Comparison of ENCODE assay signal across 31 cellular contexts in the genomic region with DNA sequence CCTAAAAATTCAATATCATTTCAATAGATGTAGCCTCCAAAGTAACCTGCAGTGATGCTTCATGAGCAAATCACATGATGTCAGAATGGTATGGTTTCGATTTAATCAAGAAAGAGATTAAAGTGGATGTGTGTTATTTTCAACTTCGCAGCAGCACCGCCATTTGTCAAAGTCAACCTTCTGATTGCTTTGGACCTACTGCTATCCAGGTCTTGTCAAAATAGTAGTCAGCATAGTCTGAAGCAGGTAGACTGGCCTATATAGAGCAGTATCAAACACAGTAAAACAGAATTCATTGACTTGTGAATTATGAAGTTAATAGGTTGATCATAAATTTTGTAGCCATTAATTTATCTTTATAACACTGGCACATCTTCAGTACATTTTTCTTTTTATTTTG.
A peak's percentile ranks its signal among the peaks of the same experiment; 100 is the strongest.
DNase-seq lines count a peak whose midpoint lies in the region; ATAC-seq, FAIRE-seq and TF ChIP-seq lines count a peak whose summit lies in the region.
"Had no signal": no experiment of that assay in that cellular context is flagged by ENCODE, and none has a peak within 500 bp of the region (broad histone marks: within the 10 kb centered on the region; RNA-seq: fewer than 3 reads in every experiment).

No MANE protein-coding gene starts in this region.

- no TSS peak for BruUV-seq in K562 (replicated peaks; lab: Mats Ljungman, UMichigan)

- CTCF ChIA-PET in K562 (lab: Yijun Ruan, JAX; ENCODE audit: low intra/inter-chr PET ratio): no interaction called here

- no peak overlapping the region for H3K9ac ChIP-seq in K562 (ENCODE audit: insufficient read depth in 1 of 2, low read depth in 2 of 2, low read length in 2 of 2)

- H3K4me3 ChIP-seq in K562: no peak overlapping the region
- H3K4me3 ChIP-seq in aorta (ENCODE audit: low read length in 2 of 2): no peak overlapping the region
- H3K4me3 ChIP-seq: A549, smooth muscle cell, testis had no signal

- H3K36me3 ChIP-seq in K562 (ENCODE audit: control insufficient read depth, insufficient read depth, low read length) (no peaks in the 10 kb centered on the region), aorta (ENCODE audit: control insufficient read depth in 1 of 2, insufficient read depth in 2 of 2, low read length in 1 of 2) (no peaks in the 10 kb centered on the region)

- no peaks in the 10 kb centered on the region for H4K20me1 ChIP-seq in K562 (replicated peaks; ENCODE audit: control insufficient read depth, insufficient read depth, low read length)

- H3K4me1 ChIP-seq in K562 (replicated peaks in 1 of 2; ENCODE audit: control insufficient read depth in 2 of 2, insufficient read depth in 2 of 2, low read length in 2 of 2) (no peaks in the 10 kb centered on the region), aorta (ENCODE audit: control insufficient read depth in 1 of 2, insufficient read depth in 2 of 2, low read length in 2 of 2) (no peaks in the 10 kb centered on the region)
- H3K4me1 ChIP-seq: testis had no signal

- no peak for TF ChIP-seq CTCF in K562 (IDR thresholded peaks at IDR 0.05 in 2 of 3, conservative IDR thresholded peaks at IDR 0.05 in 1 of 3; ENCODE audit: insufficient read depth in 2 of 3, low read depth in 1 of 3, low read length in 3 of 3)

- no peaks in the 10 kb centered on the region for H3K79me2 ChIP-seq in K562 (ENCODE audit: control insufficient read depth, insufficient read depth, low read length)

- TF ChIP-seq RAD21 in K562 (CRISPR knock-in tag; conservative IDR thresholded peaks at IDR 0.05 in 1 of 2, IDR thresholded peaks at IDR 0.05 in 1 of 2): no peak

- no peaks in the 10 kb centered on the region for H3K27me3 ChIP-seq in K562 (ENCODE audit: control insufficient read depth in 2 of 2, insufficient read depth in 2 of 2, low read length in 2 of 2)
- H3K27me3 ChIP-seq in aorta (ENCODE audit: control insufficient read depth in 1 of 2, insufficient read depth in 2 of 2, low read length in 1 of 2): no peaks in the 10 kb centered on the region
- H3K27me3 ChIP-seq: testis had no signal

- peak; percentile 64 for DNase-seq in COR-L47 (lab: John Stamatoyannopoulos, UW)
- DNase-seq in NCI-H1105 treated with DMSO at 0.1 percent for 48 hours (lab: John Stamatoyannopoulos, UW): peak; percentile 59
- peak; percentile 81 to 87 for DNase-seq in NCI-H526 (lab: John Stamatoyannopoulos, UW)
- no peak for DNase-seq in K562 (ENCODE audit: extremely low read depth in 1 of 4, low spot score in 3 of 4)
- DNase-seq in aorta: no peak
- no peak for DNase-seq in SKM-1 (lab: John Stamatoyannopoulos, UW; ENCODE audit: unreplicated experiment)
- no peak for DNase-seq in GM19240 (ENCODE audit: insufficient read length, low spot score)
- DNase-seq: activated CD4-positive, alpha-beta T cell treated with anti-CD3 and anti-CD28 coated beads, Interleukin-2, amount 10 ng/mL, durations not matched to agents 24 days and 14 days; activated CD8-positive, alpha-beta memory T cell treated with anti-CD3 and anti-CD28 coated beads for 24 hours; activated T-cell treated with anti-CD3 and anti-CD28 coated beads for 4 hours; AML-193; anterior cingulate cortex; CD4-positive, CD25-positive, alpha-beta regulatory T cell; hippocampal formation; KBM-7; left cardiac atrium; NCI-H1092; NCI-H2171; NCI-H524; posterior cingulate gyrus; right cardiac atrium; stimulated activated CD8-positive, alpha-beta memory T cell treated with anti-CD3 and anti-CD28 coated beads, Interleukin-4, amount 100 ng/mL, for 48 hours; T-cell; testis had no signal

- no peak for TF ChIP-seq POLR2A in K562 (conservative IDR thresholded peaks at IDR 0.05)

- in situ Hi-C loops in K562 (cut with MboI): no loop called here

- ATAC-seq in K562 (no peak), aorta (ENCODE audit: low FRiP score) (no peak), GM21390 (IDR thresholded peaks at IDR 0.05; ENCODE audit: unreplicated experiment) (no peak)
- ATAC-seq: A549, left cardiac atrium, right cardiac atrium, T-cell, WTC11 had no signal

- no peak overlapping the region for H3K4me2 ChIP-seq in K562 (ENCODE audit: insufficient read depth, low read length)
- H3K4me2 ChIP-seq: A549, smooth muscle cell had no signal

- POLR2A ChIA-PET in K562 (lab: Yijun Ruan, JAX): no interaction called here

- H3K9me3 ChIP-seq in K562 (replicated peaks; ENCODE audit: control insufficient read depth, insufficient read depth, low read depth, low read length): no peaks in the 10 kb centered on the region
- H3K9me3 ChIP-seq in aorta (ENCODE audit: control insufficient read depth, low read length): no peaks in the 10 kb centered on the region
- H3K9me3 ChIP-seq: A549, testis had no signal

- no peak for TF ChIP-seq EP300 in K562 (IDR thresholded peaks at IDR 0.05; ENCODE audit: low read length)

- no peak overlapping the region for H3K27ac ChIP-seq in K562 (ENCODE audit: extremely low read depth, low read depth, low read length)
- H3K27ac ChIP-seq in aorta (ENCODE audit: low read depth in 1 of 2, low read length in 2 of 2): no peak overlapping the region
- H3K27ac ChIP-seq: A549, testis had no signal

- intact Hi-C loops in K562 (cut with micrococcal nuclease) (no loop called here), aorta (cut with DNase I) (no loop called here)

- peak; percentile 19 for FAIRE-seq in K562 (lab: Jason Lieb, UNC)
- FAIRE-seq: A549, bronchial epithelial cell, H1, urothelium cell line had no signal

- no peaks in the 10 kb centered on the region for H3K9me1 ChIP-seq in K562 (ENCODE audit: control insufficient read depth, insufficient read depth, low read length)

- 39% methylated on average over 3 of the region's 3 CpGs for WGBS in K562 (ENCODE audit: insufficient coverage, low coverage, missing lambda C conversion rate)
- WGBS in aorta, 2 donors: 45 to 59% methylated on average over 3 of the region's 3 CpGs

- no peak overlapping the region for H2AFZ ChIP-seq in K562 (ENCODE audit: low read depth, low read length)

TF ChIP-seq in K562, 482 proteins besides CTCF, POLR2A, EP300 and RAD21:
- TF ChIP-seq NFIX (CRISPR knock-in tag; IDR thresholded peaks at IDR 0.05; ENCODE audit: low read depth) (no peak), L3MBTL2 (IDR thresholded peaks at IDR 0.05) (no peak), ARHGAP35 (IDR thresholded peaks at IDR 0.05; ENCODE audit: partially characterized antibody) (no peak), ZFP1 (CRISPR knock-in tag; IDR thresholded peaks at IDR 0.05) (no peak), MYNN (IDR thresholded peaks at IDR 0.05) (peak; percentile 90), MYNN (CRISPR knock-in tag; IDR thresholded peaks at IDR 0.05) (peak; percentile 72), JUN (IDR thresholded peaks at IDR 0.05; ENCODE audit: borderline replicate concordance, low read depth, low read length) (no peak), JUN (CRISPR knock-in tag; IDR thresholded peaks at IDR 0.05; ENCODE audit: borderline replicate concordance) (no peak)
- TF ChIP-seq, protein P1, sequence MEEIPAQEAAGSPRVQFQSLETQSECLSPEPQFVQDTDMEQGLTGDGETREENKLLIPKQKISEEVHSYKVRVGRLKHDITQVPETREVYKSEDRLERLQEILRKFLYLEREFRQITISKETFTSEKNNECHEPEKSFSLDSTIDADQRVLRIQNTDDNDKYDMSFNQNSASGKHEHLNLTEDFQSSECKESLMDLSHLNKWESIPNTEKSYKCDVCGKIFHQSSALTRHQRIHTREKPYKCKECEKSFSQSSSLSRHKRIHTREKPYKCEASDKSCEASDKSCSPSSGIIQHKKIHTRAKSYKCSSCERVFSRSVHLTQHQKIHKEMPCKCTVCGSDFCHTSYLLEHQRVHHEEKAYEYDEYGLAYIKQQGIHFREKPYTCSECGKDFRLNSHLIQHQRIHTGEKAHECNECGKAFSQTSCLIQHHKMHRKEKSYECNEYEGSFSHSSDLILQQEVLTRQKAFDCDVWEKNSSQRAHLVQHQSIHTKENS (CRISPR knock-in tag; IDR thresholded peaks at IDR 0.05): no peak

Comparison
In these comparisons a context has a peak if more than half of its experiments do, and no peak if none do; other contexts are left out.
1. DNase-seq: peak in COR-L47 (single experiment), NCI-H1105 treated with DMSO at 0.1 percent for 48 hours (single experiment) and NCI-H526 (2 of 2); none in K562 (0 of 4), aorta (0 of 2), SKM-1 (single experiment) and GM19240 (single experiment).